Comparison of ENCODE assay signal across 23 cellular contexts in genomic region chr9:94817291-94818195, GRCh38.
DNase-seq lines count a peak whose midpoint lies in the region; ATAC-seq, FAIRE-seq and TF ChIP-seq lines count a peak whose summit lies in the region.
"Had no signal": no experiment of that assay in that cellular context is flagged by ENCODE, and none has a peak within 500 bp of the region (broad histone marks: within the 10 kb centered on the region; RNA-seq: fewer than 3 reads in every experiment).

No MANE protein-coding gene starts in this region.

- H3K79me2 ChIP-seq in astrocyte (ENCODE audit: insufficient read depth, low read length): no peaks in the 10 kb centered on the region
- H3K79me2 ChIP-seq: parathyroid adenoma had no signal

- H3K4me1 Mint-ChIP-seq in astrocyte (ENCODE audit: low read depth, unreplicated experiment): peaks cover 35% of the 10 kb centered on the region
- H3K4me1 Mint-ChIP-seq in mesothelial cell of epicardium: peaks cover 39% of the 10 kb centered on the region

- WGBS in heart left ventricle, 4 donors: 75 to 86% (median 80%) methylated on average over 6 to 7 of the region's 7 CpGs

- H3K9me3 ChIP-seq in left ventricle myocardium inferior (replicated peaks) (no peaks in the 10 kb centered on the region), heart left ventricle (no peaks in the 10 kb centered on the region), astrocyte (ENCODE audit: insufficient read depth, low read depth, low read length) (no peaks in the 10 kb centered on the region), vagina (no peaks in the 10 kb centered on the region), kidney (ENCODE audit: control insufficient read depth in 1 of 2, low read length in 2 of 2) (no peaks in the 10 kb centered on the region)

- H3K4me3 ChIP-seq in left ventricle myocardium inferior (no peak overlapping the region), heart left ventricle (no peak overlapping the region), astrocyte (ENCODE audit: insufficient read depth, low read depth, low read length) (no peak overlapping the region), vagina (no peak overlapping the region), kidney (ENCODE audit: low read length in 2 of 2) (no peak overlapping the region)
- H3K4me3 ChIP-seq: lung had no signal

- H3K4me3 Mint-ChIP-seq in astrocyte (ENCODE audit: unreplicated experiment) (no peak overlapping the region), mesothelial cell of epicardium (no peak overlapping the region)
- H3K4me3 Mint-ChIP-seq: activated naive CD8-positive, alpha-beta T cell; activated T-cell treated with anti-CD3 and anti-CD28 coated beads, Interleukin-2, amount 50 U/mL, for 24 hours; brain; CD4-positive, alpha-beta memory T cell; naive B cell had no signal

- no peak overlapping the region for H2AFZ ChIP-seq in astrocyte (ENCODE audit: low read depth, low read length)
- H2AFZ ChIP-seq: parathyroid adenoma had no signal

- no peaks in the 10 kb centered on the region for H3K9me3 Mint-ChIP-seq in astrocyte (ENCODE audit: unreplicated experiment)
- H3K9me3 Mint-ChIP-seq in mesothelial cell of epicardium: no peaks in the 10 kb centered on the region
- H3K9me3 Mint-ChIP-seq: activated T-cell treated with anti-CD3 and anti-CD28 coated beads, Interleukin-2, amount 50 U/mL, for 24 hours; brain; naive B cell had no signal

- no peak for FAIRE-seq in astrocyte (lab: Jason Lieb, UNC)
- FAIRE-seq in kidney (lab: Jason Lieb, UNC): no peak
- FAIRE-seq: HepG2 had no signal

- H3K36me3 ChIP-seq in left ventricle myocardium inferior (no peaks in the 10 kb centered on the region), heart left ventricle (no peaks in the 10 kb centered on the region), astrocyte (ENCODE audit: insufficient read depth, low read length) (no peaks in the 10 kb centered on the region), vagina (no peaks in the 10 kb centered on the region), kidney (ENCODE audit: control insufficient read depth in 1 of 2, insufficient read depth in 2 of 2, low read length in 2 of 2) (no peaks in the 10 kb centered on the region)
- H3K36me3 ChIP-seq: WERI-Rb-1 had no signal

- no peak for DNase-seq in left ventricle myocardium inferior
- no peak for DNase-seq in heart left ventricle
- no peak for DNase-seq in astrocyte (ENCODE audit: low read depth)
- DNase-seq in mesothelial cell of epicardium (ENCODE audit: low spot score in 2 of 2, unreplicated experiment in 2 of 2): no peak
- no peak for DNase-seq in vagina (ENCODE audit: extremely low spot score in 2 of 2)
- DNase-seq in kidney: no peak
- DNase-seq: activated CD4-positive, alpha-beta T cell treated with anti-CD3 and anti-CD28 coated beads, Interleukin-2, amount 50 U/mL, for 48 hours; activated T-cell treated with anti-CD3 and anti-CD28 coated beads, Interleukin-2, amount 50 U/mL, for 24 hours; CD4-positive, alpha-beta memory T cell; DND-41; naive B cell; NCI-H1694; NCI-H345; Right ventricle myocardium superior; stimulated activated CD4-positive, alpha-beta T cell treated with anti-CD3 and anti-CD28 coated beads, Interleukin-4, amount 100 ng/mL, for 1 hour; WERI-Rb-1 had no signal

- H3K27ac Mint-ChIP-seq in astrocyte (ENCODE audit: unreplicated experiment) (peak overlapping the region; percentile 58), mesothelial cell of epicardium (peak overlapping the region; percentile 98)
- H3K27ac Mint-ChIP-seq: activated naive CD8-positive, alpha-beta T cell; activated T-cell treated with anti-CD3 and anti-CD28 coated beads, Interleukin-2, amount 50 U/mL, for 24 hours; brain had no signal

- TF ChIP-seq CTCF in left ventricle myocardium inferior (IDR thresholded peaks at IDR 0.05; ENCODE audit: borderline replicate concordance) (no peak), heart left ventricle (IDR thresholded peaks at IDR 0.05) (no peak), astrocyte (IDR thresholded peaks at IDR 0.05; ENCODE audit: insufficient read depth, low read depth, low read length) (no peak), mesothelial cell of epicardium (IDR thresholded peaks at IDR 0.05; ENCODE audit: unreplicated experiment) (no peak), vagina (IDR thresholded peaks at IDR 0.05) (no peak), kidney (IDR thresholded peaks at IDR 0.05; ENCODE audit: borderline replicate concordance, extremely low read depth, insufficient read depth) (no peak)

- H3K4me2 ChIP-seq in astrocyte (ENCODE audit: low read length): no peak overlapping the region

- H4K20me1 ChIP-seq in astrocyte (ENCODE audit: insufficient read depth, low read length): no peaks in the 10 kb centered on the region

- H3K27me3 Mint-ChIP-seq in astrocyte (ENCODE audit: low read depth, unreplicated experiment) (no peaks in the 10 kb centered on the region), mesothelial cell of epicardium (ENCODE audit: low read depth) (no peaks in the 10 kb centered on the region)
- H3K27me3 Mint-ChIP-seq: activated naive CD8-positive, alpha-beta T cell; activated T-cell treated with anti-CD3 and anti-CD28 coated beads, Interleukin-2, amount 50 U/mL, for 24 hours; CD4-positive, alpha-beta memory T cell; naive B cell had no signal

- H3K27me3 ChIP-seq in left ventricle myocardium inferior (ENCODE audit: low read depth): no peaks in the 10 kb centered on the region
- H3K27me3 ChIP-seq in heart left ventricle: no peaks in the 10 kb centered on the region
- no peaks in the 10 kb centered on the region for H3K27me3 ChIP-seq in astrocyte (ENCODE audit: insufficient read depth, low read length)
- H3K27me3 ChIP-seq in vagina: no peaks in the 10 kb centered on the region

- H3K9ac ChIP-seq in astrocyte (ENCODE audit: low read length) (no peak overlapping the region), kidney (ENCODE audit: low read length in 2 of 2) (no peak overlapping the region)
- H3K9ac ChIP-seq: parathyroid adenoma had no signal

- intact Hi-C loops in left ventricle myocardium inferior (cut with micrococcal nuclease) (no loop called here), heart left ventricle (cut with DNase I) (loop anchor here in 3 of 10 donors (5.0 to 10.0 kb wide), 3 partner anchors 40 to 47 kb away; no protein-coding TSS in a partner anchor), vagina (cut with DNase I) (no loop called here), kidney (cut with DNase I) (no loop called here)

- H3K4me1 ChIP-seq in left ventricle myocardium inferior (peaks cover 46% of the 10 kb centered on the region), heart left ventricle (peaks cover 0 to 53% (median 15%) of the 10 kb centered on the region in 12 donors), astrocyte (ENCODE audit: insufficient read depth, low read length) (peaks cover 20% of the 10 kb centered on the region), vagina (peaks cover 31% of the 10 kb centered on the region), kidney (ENCODE audit: control insufficient read depth in 1 of 2, insufficient read depth in 1 of 2, low read depth in 1 of 2, low read length in 2 of 2) (peaks cover 5 to 7% of the 10 kb centered on the region in 2 donors)

- peak overlapping the region; percentile 54 for H3K27ac ChIP-seq in left ventricle myocardium inferior (replicated peaks)
- peak overlapping the region in 3 of 12 donors; percentile 4 to 79 (median 71) for H3K27ac ChIP-seq in heart left ventricle
- H3K27ac ChIP-seq in astrocyte (ENCODE audit: low read depth, low read length): no peak overlapping the region
- H3K27ac ChIP-seq in vagina: peak overlapping the region; percentile 76
- no peak overlapping the region for H3K27ac ChIP-seq in kidney (ENCODE audit: low read depth in 2 of 2, low read length in 2 of 2)
- H3K27ac ChIP-seq: WERI-Rb-1 had no signal

- TF ChIP-seq POLR2A in heart left ventricle (IDR thresholded peaks at IDR 0.05) (no peak), vagina (IDR thresholded peaks at IDR 0.05) (no peak)

- peaks cover 30% of the 10 kb centered on the region for H3K36me3 Mint-ChIP-seq in astrocyte (ENCODE audit: low read depth, unreplicated experiment)
- peaks cover 3% of the 10 kb centered on the region for H3K36me3 Mint-ChIP-seq in mesothelial cell of epicardium

- ATAC-seq in heart left ventricle (no peak), HG03025 (IDR thresholded peaks at IDR 0.05; ENCODE audit: low FRiP score, unreplicated experiment) (no peak), HG03378 (IDR thresholded peaks at IDR 0.05; ENCODE audit: unreplicated experiment) (no peak)
- ATAC-seq: HepG2 had no signal

Comparison
In these comparisons a context has a peak if more than half of its experiments do, and no peak if none do; other contexts are left out.
1. H3K27ac ChIP-seq: peak in left ventricle myocardium inferior (single experiment) and vagina (single experiment); none in astrocyte (single experiment) and kidney (0 of 2).